In the genomic region with DNA sequence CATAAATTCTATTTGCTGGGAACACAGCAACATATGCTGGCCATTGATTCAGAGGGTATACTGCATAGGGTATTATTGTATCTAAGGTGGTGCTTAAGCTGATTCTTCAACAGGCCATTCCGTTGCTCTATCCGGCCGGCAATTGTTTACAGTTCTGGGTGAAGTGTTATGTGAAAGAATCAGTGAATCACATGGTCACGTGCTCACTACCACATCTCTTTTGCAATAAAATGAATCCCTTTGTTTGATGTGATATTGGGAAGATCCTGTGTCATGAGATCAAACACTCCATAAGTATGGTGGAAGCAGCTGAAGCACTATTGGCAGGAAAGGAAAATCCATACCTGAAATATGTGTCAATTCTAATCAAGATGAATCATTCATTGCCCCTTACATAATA, we compare ENCODE assay signal across 15 cellular contexts.
"Had no signal": no experiment of that assay in that cellular context is flagged by ENCODE, and none has a peak within 500 bp of the region (broad histone marks: within the 10 kb centered on the region; RNA-seq: fewer than 3 reads in every experiment).

No MANE protein-coding gene starts in this region.

- H3K27ac ChIP-seq: left ventricle myocardium inferior, thyroid gland, uterus had no signal

- H3K4me1 ChIP-seq: right atrium auricular region, uterus had no signal

- ATAC-seq: natural killer cell; stimulated activated memory B cell treated with anti-CD40 and anti-IgM and Interleukin-4, amounts not matched to agents 10 μg/mL and 1 μg/mL and 100 μg/mL, for 72 hours had no signal

- H3K9me3 ChIP-seq: ascending aorta, left ventricle myocardium inferior, right atrium auricular region, thyroid gland, uterus had no signal

- H3K27me3 ChIP-seq: ascending aorta, right atrium auricular region, thyroid gland, uterus had no signal

- DNase-seq: activated CD4-positive, CD25-positive, alpha-beta regulatory T cell treated with anti-CD3 and anti-CD28 coated beads, Interleukin-2, amount 50 U/mL, for 72 hours; activated gamma-delta T cell treated with Interleukin-2 at 50 U/mL for 16 hours; activated naive CD8-positive, alpha-beta T cell treated with anti-CD3 and anti-CD28 coated beads, Interleukin-2, amount 10 ng/mL, durations not matched to agents 7 days and 5 days; glutamatergic neuron; hypothalamus; left ventricle myocardium inferior; natural killer cell; occipital lobe; stimulated activated CD4-positive, alpha-beta T cell treated with anti-CD3 and anti-CD28 coated beads, Interleukin-2, amount 100 ng/mL, for 48 hours; T1000; thyroid gland; uterus had no signal

- H3K4me3 ChIP-seq: ascending aorta, left ventricle myocardium inferior, right atrium auricular region, thyroid gland, uterus had no signal

- H3K36me3 ChIP-seq: ascending aorta, left ventricle myocardium inferior, right atrium auricular region, thyroid gland, uterus had no signal
